8 cellular contexts compared by ENCODE assay signal in the genomic region with DNA sequence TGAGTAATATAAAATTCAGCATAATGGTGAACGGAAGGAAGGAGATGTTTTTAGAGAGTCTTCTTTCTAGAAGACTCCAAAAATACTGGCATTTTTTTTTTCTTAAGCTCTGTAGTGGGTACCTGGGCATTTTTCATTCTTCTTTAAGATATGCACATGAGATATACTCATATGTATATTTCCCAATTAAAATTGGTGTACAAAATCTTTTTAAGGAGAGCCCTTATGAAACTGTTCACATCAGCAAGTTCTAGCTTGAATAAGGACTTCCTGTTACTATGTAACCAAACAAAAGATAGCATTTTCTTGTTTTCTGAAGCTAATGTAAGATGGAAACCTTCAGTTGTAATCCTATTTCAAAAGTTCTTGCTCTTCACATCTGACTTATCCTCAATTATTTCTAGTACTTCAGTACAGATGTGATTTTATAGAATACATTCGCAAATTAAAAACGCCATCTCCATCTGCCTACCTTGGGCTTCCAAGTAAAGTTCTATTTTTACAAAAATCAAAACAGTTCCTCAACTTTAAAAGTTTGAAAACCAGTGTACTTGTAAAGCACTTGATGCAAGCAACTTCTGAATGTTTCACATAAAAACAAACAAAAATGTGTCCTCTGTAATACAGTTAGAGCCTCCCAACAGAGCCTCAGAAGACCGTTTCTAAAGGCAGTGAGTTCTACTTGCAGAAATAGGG. TPM values are rescaled to one million over a fixed set of nuclear protein-coding genes. Genes with fewer than 3 reads are reported as not detected.
DNase-seq lines count a peak whose midpoint lies in the region; ATAC-seq, FAIRE-seq and TF ChIP-seq lines count a peak whose summit lies in the region.

No MANE protein-coding gene starts in this region.

- H3K4me3 Mint-ChIP-seq in activated CD4-positive, alpha-beta T cell treated with anti-CD3 and anti-CD28 coated beads for 36 hours = peak overlapping the region; percentile 81

- H3K27me3 ChIP-seq in bronchial epithelial cell (ENCODE audit: control insufficient read depth, insufficient read depth, low read length) = no peaks in the 10 kb centered on the region
- no peaks in the 10 kb centered on the region; a peak in 1 of 5 replicates for H3K27me3 ChIP-seq in HepG2 (ENCODE audit: control insufficient read depth in 1 of 2, insufficient read depth in 2 of 2, low read length in 2 of 2)
- no peaks in the 10 kb centered on the region for H3K27me3 ChIP-seq in thyroid gland

- H3K4me1 Mint-ChIP-seq in activated CD4-positive, alpha-beta T cell treated with anti-CD3 and anti-CD28 coated beads for 36 hours = peaks cover 39% of the 10 kb centered on the region

- H3K27ac ChIP-seq in HepG2 (ENCODE audit: extremely low read length, insufficient read depth, low read length) = peak overlapping the region; percentile 83
- peak overlapping the region; percentile 89 to 95 (median 92) for H3K27ac ChIP-seq in thyroid gland

- ATAC-seq in activated CD4-positive, alpha-beta T cell treated with anti-CD3 and anti-CD28 coated beads for 36 hours = no peak
- ATAC-seq in HepG2 = no peak

- peaks cover 13% of the 10 kb centered on the region for H3K36me3 Mint-ChIP-seq in activated CD4-positive, alpha-beta T cell treated with anti-CD3 and anti-CD28 coated beads for 36 hours (ENCODE audit: low read depth)

- FAIRE-seq in bronchial epithelial cell (lab: Jason Lieb, UNC) = no peak
- FAIRE-seq in HepG2 (lab: Jason Lieb, UNC) = no peak

- peaks cover 30% of the 10 kb centered on the region for H3K79me2 ChIP-seq in HepG2 (ENCODE audit: insufficient read depth, low read length)

- H3K27me3 Mint-ChIP-seq in activated CD4-positive, alpha-beta T cell treated with anti-CD3 and anti-CD28 coated beads for 36 hours = no peaks in the 10 kb centered on the region

- peak overlapping the region; percentile 79 for H3K4me2 ChIP-seq in HepG2 (ENCODE audit: low read depth, low read length)

- H2AFZ ChIP-seq in HepG2 (ENCODE audit: low read length) = peak overlapping the region; percentile 88

- CTCF ChIA-PET in activated CD4-positive, alpha-beta T cell treated with anti-CD3 and anti-CD28 coated beads for 36 hours (lab: Charles Lee) = no interaction called here
- CTCF ChIA-PET in HepG2 (lab: Yijun Ruan, JAX; ENCODE audit: low intra/inter-chr PET ratio, low total read pairs) = no interaction called here

- POLR2A ChIA-PET in activated CD4-positive, alpha-beta T cell treated with anti-CD3 and anti-CD28 coated beads for 36 hours (lab: Charles Lee) = no interaction called here
- POLR2A ChIA-PET in HepG2 (lab: Yijun Ruan, JAX) = no interaction called here

- intact Hi-C loops in activated CD4-positive, alpha-beta T cell treated with anti-CD3 and anti-CD28 coated beads for 36 hours (cut with DNase I, micrococcal nuclease) = loop anchor here (1.0 to 10.0 kb wide), 7 partner anchors 945 to 1708 kb away; a partner anchor contains a TSS
- intact Hi-C loops in HepG2 (cut with micrococcal nuclease; ENCODE audit: unreplicated experiment) (loop anchor here (5.0 kb wide), 1 partner anchor 241 kb away; no protein-coding TSS in a partner anchor), thyroid gland (cut with DNase I) (no loop called here)

- TF ChIP-seq CTCF in HFF-Myc (IDR thresholded peaks at IDR 0.05; ENCODE audit: low read depth, low read length, missing control alignments) (no peak), bronchial epithelial cell (IDR thresholded peaks at IDR 0.05; ENCODE audit: insufficient read depth, low read length, severe bottlenecking) (no peak), HepG2 (CRISPR knock-in tag; IDR thresholded peaks at IDR 0.05) (no peak), thyroid gland (IDR thresholded peaks at IDR 0.05) (no peak)

- in situ Hi-C loops in HepG2 (cut with HindIII; ENCODE audit: extremely low pct_ligation_motif_present, low pct_unique_long_range_greater_than_20kb) = loop anchor here (25.0 kb wide), 1 partner anchor 286 kb away; no protein-coding TSS in a partner anchor

- H3K4me3 ChIP-seq in HFF-Myc (replicated peaks; ENCODE audit: low read depth, low read length) (peak overlapping the region; percentile 61), bronchial epithelial cell (ENCODE audit: low read depth, low read length) (peak overlapping the region; percentile 81), HepG2 (replicated peaks in 1 of 3; ENCODE audit: insufficient read depth in 1 of 3, low read depth in 2 of 3, low read length in 3 of 3) (peak overlapping the region; percentile 73 to 99 (median 78)), thyroid gland (replicated peaks in 1 of 3) (peak overlapping the region; percentile 0 to 78 (median 60))

- DNase-seq in activated CD4-positive, alpha-beta T cell treated with anti-CD3 and anti-CD28 coated beads for 36 hours = no peak
- DNase-seq in activated CD4-positive, alpha-beta T cell treated with anti-CD3 and anti-CD28 coated beads, Interleukin-2, amount 50 U/mL, for 48 hours = no peak
- DNase-seq in HFF-Myc (ENCODE audit: extremely low read depth, low read depth) (no peak), NCI-H526 treated with DMSO at 0.1 percent for 48 hours (lab: John Stamatoyannopoulos, UW) (peak; percentile 52), bronchial epithelial cell (ENCODE audit: low read depth) (peak; percentile 60), HepG2 (ENCODE audit: low spot score) (no peak), thyroid gland (no peak)
- no peak for DNase-seq in activated effector memory CD4-positive, alpha-beta T cell treated with Interleukin-2 at 50 U/mL for 16 hours

- peak overlapping the region; percentile 78 for H3K9ac ChIP-seq in HepG2 (ENCODE audit: insufficient read depth, low read depth, low read length)

- H3K9me3 ChIP-seq in HepG2 (ENCODE audit: low read length) = no peaks in the 10 kb centered on the region
- H3K9me3 ChIP-seq in thyroid gland = no peaks in the 10 kb centered on the region

- TF ChIP-seq EP300 in HepG2 (IDR thresholded peaks at IDR 0.05; ENCODE audit: low read depth in 2 of 2, low read length in 2 of 2) = no peak
- no peak for TF ChIP-seq EP300 in HepG2 (CRISPR knock-in tag; IDR thresholded peaks at IDR 0.05; ENCODE audit: borderline replicate concordance)

- no peak for TF ChIP-seq RAD21 in HepG2 (CRISPR knock-in tag; IDR thresholded peaks at IDR 0.05)

- H3K9me3 Mint-ChIP-seq in activated CD4-positive, alpha-beta T cell treated with anti-CD3 and anti-CD28 coated beads for 36 hours (ENCODE audit: low read depth) = no peaks in the 10 kb centered on the region

- H3K27ac Mint-ChIP-seq in activated CD4-positive, alpha-beta T cell treated with anti-CD3 and anti-CD28 coated beads for 36 hours = peak overlapping the region; percentile 95

- H3K36me3 ChIP-seq in bronchial epithelial cell (ENCODE audit: control insufficient read depth, insufficient read depth, low read length) (no peaks in the 10 kb centered on the region), HepG2 (replicated peaks in 1 of 2; ENCODE audit: control insufficient read depth in 1 of 2, insufficient read depth in 2 of 2, low read length in 2 of 2) (no peaks in the 10 kb centered on the region), thyroid gland (no peaks in the 10 kb centered on the region)

- peaks cover 35% of the 10 kb centered on the region for H3K4me1 ChIP-seq in HepG2 (ENCODE audit: insufficient read depth, low read length)
- H3K4me1 ChIP-seq in thyroid gland = peaks cover 11 to 13% of the 10 kb centered on the region in 2 donors

- WGBS in HepG2 (ENCODE audit: low lambda C conversion rate) = 1% methylated on average over 4 of the region's 4 CpGs
- WGBS in thyroid gland, 2 donors = 10 to 14% methylated on average over 4 of the region's 4 CpGs

- TF ChIP-seq POLR2A in HepG2 (IDR thresholded peaks at IDR 0.05; ENCODE audit: insufficient read depth in 1 of 2, low read depth in 2 of 2, low read length in 2 of 2) (no peak), thyroid gland (IDR thresholded peaks at IDR 0.05) (no peak)

- TSS peak; percentile 57 for BruUV-seq in HepG2 (replicated peaks; lab: Mats Ljungman, UMichigan)

- no peaks in the 10 kb centered on the region for H4K20me1 ChIP-seq in HepG2 (ENCODE audit: insufficient read depth, low read length)

TF ChIP-seq in HepG2, 621 proteins besides CTCF, POLR2A, EP300 and RAD21 (continues in another document):
- TF ChIP-seq ZNF605 (CRISPR knock-in tag; IDR thresholded peaks at IDR 0.05) = no peak

RNA-seq across cellular contexts. Expression of a gene that starts 0.6 kb away (rescaled TPM):
- total RNA-seq in activated CD4-positive, alpha-beta T cell treated with anti-CD3 and anti-CD28 coated beads for 36 hours = 10 to 100 TPM; 19.6 to 22.4 TPM
- total RNA-seq in bronchial epithelial cell (5.3 and 7.6 TPM in 2 replicates), HepG2 (2016; rRNA removed; fragmentation: Illumina TruSeq; extraction: Trizol) (7.6 and 10.9 TPM in 2 replicates), thyroid gland (10 to 100 TPM in 3 of 4 donors, 1 to 10 TPM in 1; 9.6 to 13.6 (median 12.6) TPM)
- 0.79 and 1.2 TPM in 2 replicates for total RNA-seq in HepG2 (2016; cell fraction: cytosol; rRNA removed; fragmentation: Illumina TruSeq; extraction: Trizol; ENCODE audit: low read depth)
- 8.5 and 11.1 TPM in 2 replicates for total RNA-seq in HepG2 (2016; cell fraction: insoluble cytoplasmic fraction; rRNA removed; fragmentation: Illumina TruSeq; extraction: Trizol)
- total RNA-seq in HepG2 (2016; cell fraction: membrane; rRNA removed; fragmentation: Illumina TruSeq; extraction: Trizol) = 2.2 and 2.7 TPM in 2 replicates
- 14.0 and 15.6 TPM in 2 replicates for total RNA-seq in HepG2 (2016; cell fraction: nucleus; rRNA removed; fragmentation: Illumina TruSeq; extraction: Trizol)
- 6.8 and 10.0 TPM in 2 replicates for polyA plus RNA-seq in HepG2 (2011; rRNA removed)
- 2.6 and 5.5 TPM in 2 replicates for polyA plus RNA-seq in HepG2 (2011; cell fraction: cytosol; rRNA removed)
- 2.2 and 3.1 TPM in 2 replicates for polyA plus RNA-seq in HepG2 (2011; cell fraction: nucleus; rRNA removed)
- 7.8 and 8.4 TPM in 2 replicates for polyA plus RNA-seq in HepG2 (2012)
- polyA plus RNA-seq in HepG2 (2016; cell fraction: cytosol; fragmentation: Illumina TruSeq; extraction: Trizol; ENCODE audit: low read depth) = 0.42 and 0.72 TPM in 2 replicates
- polyA plus RNA-seq in HepG2 (2016; cell fraction: insoluble cytoplasmic fraction; fragmentation: Illumina TruSeq; extraction: Trizol; ENCODE audit: low read depth) = 7.9 and 10.1 TPM in 2 replicates
- 1.3 and 1.6 TPM in 2 replicates for polyA plus RNA-seq in HepG2 (2016; cell fraction: membrane; fragmentation: Illumina TruSeq; extraction: Trizol; ENCODE audit: low read depth)
- 14.3 and 16.2 TPM in 2 replicates for polyA plus RNA-seq in HepG2 (2016; cell fraction: nucleus; fragmentation: Illumina TruSeq; extraction: Trizol; ENCODE audit: insufficient read depth, low read depth)
- polyA minus RNA-seq in HepG2 (2011; rRNA and poly(A)+ RNA removed; ENCODE audit: low replicate concordance) = 2.4 and 2.5 TPM in 2 replicates
- 7.2 and 9.4 TPM in 2 replicates for polyA minus RNA-seq in HepG2 (2011; cell fraction: cytosol; rRNA and poly(A)+ RNA removed)
- 11.8 and 12.4 TPM in 2 replicates for polyA minus RNA-seq in HepG2 (2011; cell fraction: nucleus; rRNA and poly(A)+ RNA removed)

Comparison
In these comparisons a context has a peak if more than half of its experiments do, and no peak if none do; other contexts are left out.
1. DNase-seq: peak in NCI-H526 treated with DMSO at 0.1 percent for 48 hours (single experiment) and bronchial epithelial cell (single experiment); none in activated CD4-positive, alpha-beta T cell treated with anti-CD3 and anti-CD28 coated beads for 36 hours (single experiment), activated CD4-positive, alpha-beta T cell treated with anti-CD3 and anti-CD28 coated beads, Interleukin-2, amount 50 U/mL, for 48 hours (0 of 2), HFF-Myc (single experiment), HepG2 (single experiment), thyroid gland (0 of 2) and activated effector memory CD4-positive, alpha-beta T cell treated with Interleukin-2 at 50 U/mL for 16 hours (single experiment).
2. Peak in every context shown above with its lines, with median percentiles within 50 percentile points of each other: H3K4me3 ChIP-seq.